In the genomic region with DNA sequence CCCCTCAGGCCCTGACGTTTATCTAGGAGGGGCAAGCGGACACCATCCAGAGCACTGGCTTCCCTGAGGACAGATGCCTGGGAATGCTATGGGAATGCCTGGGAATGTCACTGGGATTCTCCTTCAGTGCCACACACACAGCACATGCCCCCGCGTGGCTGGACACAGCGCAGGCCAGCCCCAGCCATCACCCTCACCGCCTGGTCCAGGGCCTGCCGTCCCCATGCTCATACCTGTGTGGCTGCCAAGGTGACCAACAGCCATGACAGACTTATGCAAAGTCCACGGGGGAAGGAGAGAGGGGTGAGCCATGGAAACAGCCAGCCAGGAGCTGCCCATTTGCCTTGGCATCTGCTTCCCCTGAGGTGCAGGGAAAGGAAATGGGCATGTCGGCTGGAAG, we compare ENCODE assay signal across 30 cellular contexts. TPM values are rescaled to one million over a fixed set of nuclear protein-coding genes. Genes with fewer than 3 reads are reported as not detected.
"Had no signal": no experiment of that assay in that cellular context is flagged by ENCODE, and none has a peak within 500 bp of the region (broad histone marks: within the 10 kb centered on the region; RNA-seq: fewer than 3 reads in every experiment).

No MANE protein-coding gene starts in this region.

- ATAC-seq: effector memory CD8-positive, alpha-beta T cell; esophagus mucosa; gastrocnemius medialis; left cardiac atrium; left ventricle myocardium superior; mucosa of descending colon had no signal

- H3K36me3 Mint-ChIP-seq: mesothelial cell of epicardium had no signal

- H3K4me3 ChIP-seq: colonic mucosa, esophagus squamous epithelium, gastrocnemius medialis, heart right ventricle, left lung, lung, mucosa of descending colon had no signal

- H3K4me3 Mint-ChIP-seq: dendritic cell treated with granulocyte-macrophage colony-stimulating factor and Interleukin-4, amounts not matched to agents 40 ng/mL and 50 ng/mL, for 4 days; effector memory CD8-positive, alpha-beta T cell; endodermal cell; mesothelial cell of epicardium had no signal

- H3K27me3 ChIP-seq: colonic mucosa, gastrocnemius medialis had no signal

- H3K9me3 Mint-ChIP-seq: dendritic cell treated with granulocyte-macrophage colony-stimulating factor and Interleukin-4, amounts not matched to agents 40 ng/mL and 50 ng/mL, for 4 days; effector memory CD8-positive, alpha-beta T cell; endodermal cell; mesothelial cell of epicardium had no signal

- H3K27ac Mint-ChIP-seq: dendritic cell treated with granulocyte-macrophage colony-stimulating factor and Interleukin-4, amounts not matched to agents 40 ng/mL and 50 ng/mL, for 4 days; effector memory CD8-positive, alpha-beta T cell; endodermal cell; mesothelial cell of epicardium had no signal

- DNase-seq: colonic mucosa; cortex of kidney; effector CD8-positive, alpha-beta T cell; effector memory CD8-positive, alpha-beta T cell; endodermal cell; erythroblast; esophagus squamous epithelium; foreskin fibroblast; foreskin melanocyte; gastrocnemius medialis; glutamatergic neuron; head of caudate nucleus; heart right ventricle; hippocampal formation; left cardiac atrium; left lung; left ventricle myocardium superior; mammary epithelial cell; mesenchymal stem cell; mucosa of descending colon had no signal

- H3K36me3 ChIP-seq: colonic mucosa, esophagus squamous epithelium, gastrocnemius medialis, heart right ventricle, left lung had no signal

- H3K4me1 ChIP-seq: colonic mucosa, esophagus squamous epithelium, gastrocnemius medialis, heart right ventricle had no signal

- H3K9me3 ChIP-seq: colonic mucosa, esophagus squamous epithelium, gastrocnemius medialis, heart right ventricle, left lung, mucosa of descending colon had no signal

- H3K27ac ChIP-seq: colonic mucosa, epithelial cell of prostate, esophagus squamous epithelium, gastrocnemius medialis, heart right ventricle, left lung had no signal

- H3K4me1 Mint-ChIP-seq: endodermal cell, mesothelial cell of epicardium had no signal

RNA-seq across cellular contexts. Expression of a gene that starts 5.7 kb away (rescaled TPM):
- total RNA-seq: colonic mucosa, dermis microvascular lymphatic vessel endothelial cell, endodermal cell, esophagus mucosa, esophagus squamous epithelium, gastrocnemius medialis, glomerular endothelial cell, heart right ventricle, kidney epithelial cell, left cardiac atrium, left lung, left ventricle myocardium superior, lung, mesenteric fat pad, mesothelial cell of epicardium, mucosa of descending colon had no signal
- polyA plus RNA-seq: heart right ventricle, keratinocyte, lung, mammary epithelial cell had no signal
